In genomic region chr15:38652998-38653397, GRCh38 we compare ENCODE assay signal across 12 cellular contexts.
DNase-seq lines count a peak whose midpoint lies in the region; ATAC-seq and TF ChIP-seq lines count a peak whose summit lies in the region.
"Had no signal": no experiment of that assay in that cellular context is flagged by ENCODE, and none has a peak within 500 bp of the region (broad histone marks: within the 10 kb centered on the region; RNA-seq: fewer than 3 reads in every experiment).

No MANE protein-coding gene starts in this region.

- H3K27ac ChIP-seq in CD4-positive, alpha-beta memory T cell (ENCODE audit: low read depth, low read length), result peak overlapping the region; percentile 59
- no peak overlapping the region for H3K27ac ChIP-seq in PC-3 (ENCODE audit: low read length)
- H3K27ac ChIP-seq: cardiac muscle cell, GM23248, SK-N-MC had no signal

- intact Hi-C loops in CD4-positive, alpha-beta memory T cell (cut with micrococcal nuclease), result loop anchor here (1.0 to 2.0 kb wide), 4 partner anchors 12 to 42 kb away; no protein-coding TSS in a partner anchor
- intact Hi-C loops in PC-3 (cut with micrococcal nuclease), result no loop called here

- H3K4me2 ChIP-seq in PC-3 (ENCODE audit: low read length), result no peak overlapping the region
- H3K4me2 ChIP-seq: smooth muscle cell had no signal

- peak overlapping the region; percentile 93 to 98 (median 96) for H3K27ac Mint-ChIP-seq in CD4-positive, alpha-beta memory T cell
- H3K27ac Mint-ChIP-seq in T-helper 1 cell treated with Interleukin-12 subunit alpha and Interleukin-12 subunit beta and Interleukin-4 antibody, amounts not matched to agents 30 μg/mL and 1 μg/mL, for 36 hours, result peak overlapping the region; percentile 98
- peak overlapping the region; percentile 79 to 99 (median 97) for H3K27ac Mint-ChIP-seq in naive thymus-derived CD8-positive, alpha-beta T cell

- peak overlapping the region; percentile 82 to 91 (median 86) for H3K4me3 Mint-ChIP-seq in CD4-positive, alpha-beta memory T cell
- H3K4me3 Mint-ChIP-seq in T-helper 1 cell treated with Interleukin-12 subunit alpha and Interleukin-12 subunit beta and Interleukin-4 antibody, amounts not matched to agents 30 μg/mL and 1 μg/mL, for 36 hours, result peak overlapping the region; percentile 79
- peak overlapping the region; percentile 67 to 87 (median 77) for H3K4me3 Mint-ChIP-seq in naive thymus-derived CD8-positive, alpha-beta T cell

- CTCF ChIA-PET in CD4-positive, alpha-beta memory T cell (lab: Charles Lee; ENCODE audit: partially characterized antibody), result interaction anchor here (0.6 to 19.7 kb wide), 30 partner anchors 10 to 180 kb away, joined by 3 to 451 read pairs (median 5); partner anchors contain the start of gene RASGRP1
- CTCF ChIA-PET in PC-3 (lab: Charles Lee), result interaction anchor here (1.0 kb wide), 1 partner anchor 37 kb away, joined by 3 read pairs; no protein-coding TSS in a partner anchor

- no peak overlapping the region for H3K9ac ChIP-seq in PC-3 (ENCODE audit: low read length)
- H3K9ac ChIP-seq: GM23248 had no signal

- POLR2A ChIA-PET in CD4-positive, alpha-beta memory T cell (lab: Charles Lee; ENCODE audit: partially characterized antibody), result interaction anchor here (0.6 to 19.4 kb wide), 24 partner anchors 11 to 399 kb away, joined by 3 to 520 read pairs (median 9); partner anchors contain the start of genes FAM98B and RASGRP1
- POLR2A ChIA-PET in naive thymus-derived CD8-positive, alpha-beta T cell (lab: Charles Lee), result interaction anchor here (0.6 to 10.0 kb wide), 19 partner anchors 8 to 199 kb away, joined by 3 to 269 read pairs (median 5); partner anchors contain the start of genes FAM98B and RASGRP1
- POLR2A ChIA-PET in PC-3 (lab: Charles Lee; ENCODE audit: unreplicated experiment), result no interaction called here

- peaks cover 61 to 83% (median 70%) of the 10 kb centered on the region in 4 donors for H3K4me1 Mint-ChIP-seq in CD4-positive, alpha-beta memory T cell
- peaks cover 65% of the 10 kb centered on the region for H3K4me1 Mint-ChIP-seq in T-helper 1 cell treated with Interleukin-12 subunit alpha and Interleukin-12 subunit beta and Interleukin-4 antibody, amounts not matched to agents 30 μg/mL and 1 μg/mL, for 36 hours (ENCODE audit: low read depth)
- H3K4me1 Mint-ChIP-seq in naive thymus-derived CD8-positive, alpha-beta T cell, result peaks cover 31 to 83% (median 76%) of the 10 kb centered on the region in 4 donors

- no peaks in the 10 kb centered on the region for H3K27me3 ChIP-seq in CD4-positive, alpha-beta memory T cell (ENCODE audit: insufficient read depth, low read length)
- peaks cover 68% of the 10 kb centered on the region for H3K27me3 ChIP-seq in PC-3 (ENCODE audit: low read length)
- H3K27me3 ChIP-seq: cardiac muscle cell had no signal

- H4K20me1 ChIP-seq in PC-3 (ENCODE audit: low read length), result no peaks in the 10 kb centered on the region

- no peaks in the 10 kb centered on the region for H3K36me3 ChIP-seq in CD4-positive, alpha-beta memory T cell (ENCODE audit: insufficient read depth, low read length)
- no peaks in the 10 kb centered on the region for H3K36me3 ChIP-seq in PC-3 (ENCODE audit: low read depth, low read length)
- H3K36me3 ChIP-seq: cardiac muscle cell had no signal

- H3K79me2 ChIP-seq in PC-3 (ENCODE audit: low read length), result no peaks in the 10 kb centered on the region

- ATAC-seq in naive thymus-derived CD8-positive, alpha-beta T cell, result peak; percentile 81 to 82
- ATAC-seq in PC-3, result no peak

- no peaks in the 10 kb centered on the region for H3K9me2 ChIP-seq in PC-3 (replicated peaks; ENCODE audit: low read length)

- no peaks in the 10 kb centered on the region for H3K36me3 Mint-ChIP-seq in CD4-positive, alpha-beta memory T cell
- H3K36me3 Mint-ChIP-seq in T-helper 1 cell treated with Interleukin-12 subunit alpha and Interleukin-12 subunit beta and Interleukin-4 antibody, amounts not matched to agents 30 μg/mL and 1 μg/mL, for 36 hours (ENCODE audit: low read depth), result peaks cover 27% of the 10 kb centered on the region
- H3K36me3 Mint-ChIP-seq in naive thymus-derived CD8-positive, alpha-beta T cell, result no peaks in the 10 kb centered on the region

- BruUV-seq in PC-3 (replicated peaks; lab: Mats Ljungman, UMichigan), result no TSS peak

- no peaks in the 10 kb centered on the region for H3K27me3 Mint-ChIP-seq in CD4-positive, alpha-beta memory T cell
- no peaks in the 10 kb centered on the region for H3K27me3 Mint-ChIP-seq in T-helper 1 cell treated with Interleukin-12 subunit alpha and Interleukin-12 subunit beta and Interleukin-4 antibody, amounts not matched to agents 30 μg/mL and 1 μg/mL, for 36 hours (ENCODE audit: low read depth)
- H3K27me3 Mint-ChIP-seq in naive thymus-derived CD8-positive, alpha-beta T cell, result no peaks in the 10 kb centered on the region

- H3K4me3 ChIP-seq in CD4-positive, alpha-beta memory T cell (ENCODE audit: low read length in 2 of 2), result peak overlapping the region; percentile 11 to 37
- H3K4me3 ChIP-seq in PC-3 (ENCODE audit: low read length), result no peak overlapping the region
- H3K4me3 ChIP-seq: cardiac muscle cell, GM23248, SK-N-MC, smooth muscle cell had no signal

- H3F3A ChIP-seq in PC-3 (ENCODE audit: low read length, unreplicated experiment), result no peaks in the 10 kb centered on the region

- no peaks in the 10 kb centered on the region for H3K9me3 ChIP-seq in CD4-positive, alpha-beta memory T cell (ENCODE audit: control insufficient read depth in 1 of 2, low read length in 2 of 2)
- no peaks in the 10 kb centered on the region for H3K9me3 ChIP-seq in PC-3 (ENCODE audit: low read length)

- TF ChIP-seq CTCF in PC-3 (conservative IDR thresholded peaks at IDR 0.05; ENCODE audit: low read depth, low read length), result no peak

- peaks cover 87% of the 10 kb centered on the region for H3K4me1 ChIP-seq in CD4-positive, alpha-beta memory T cell (ENCODE audit: insufficient read depth, low read length)
- no peaks in the 10 kb centered on the region for H3K4me1 ChIP-seq in PC-3 (ENCODE audit: insufficient read depth, low read length)

- DNase-seq in CD4-positive, alpha-beta memory T cell, result peak; percentile 91 to 94 (median 91)
- DNase-seq in activated T-cell treated with anti-CD3 and anti-CD28 coated beads, Interleukin-2, amount 50 U/mL, for 48 hours, result peak; percentile 68
- peak; percentile 38 to 95 (median 84) for DNase-seq in naive thymus-derived CD8-positive, alpha-beta T cell
- DNase-seq in PC-3 (no peak), MV-4-11 (lab: John Stamatoyannopoulos, UW) (no peak), DMS114 treated with DMSO at 0.1 percent for 48 hours (lab: John Stamatoyannopoulos, UW; ENCODE audit: unreplicated experiment) (no peak), SK-N-DZ (ENCODE audit: low spot score) (no peak)
- DNase-seq: GM23248 had no signal

- peaks cover 0 to 3% (median 0%) of the 10 kb centered on the region in 8 donors for H3K9me3 Mint-ChIP-seq in CD4-positive, alpha-beta memory T cell
- H3K9me3 Mint-ChIP-seq in T-helper 1 cell treated with Interleukin-12 subunit alpha and Interleukin-12 subunit beta and Interleukin-4 antibody, amounts not matched to agents 30 μg/mL and 1 μg/mL, for 36 hours, result peaks cover 5% of the 10 kb centered on the region
- H3K9me3 Mint-ChIP-seq in naive thymus-derived CD8-positive, alpha-beta T cell, result peaks cover 0 to 3% (median 0%) of the 10 kb centered on the region in 9 donors

- no peak overlapping the region for H2AFZ ChIP-seq in PC-3 (ENCODE audit: low read length)
- H2AFZ ChIP-seq: GM23248 had no signal

Comparison
In these comparisons a context has a peak if more than half of its experiments do, and no peak if none do; other contexts are left out.
1. DNase-seq: peak in CD4-positive, alpha-beta memory T cell (5 of 5), activated T-cell treated with anti-CD3 and anti-CD28 coated beads, Interleukin-2, amount 50 U/mL, for 48 hours (2 of 2) and naive thymus-derived CD8-positive, alpha-beta T cell (10 of 10); none in PC-3 (single experiment), MV-4-11 (single experiment), DMS114 treated with DMSO at 0.1 percent for 48 hours (single experiment) and SK-N-DZ (single experiment).
2. Peak in every context shown above with its lines, with median percentiles within 50 percentile points of each other: H3K27ac Mint-ChIP-seq and H3K4me3 Mint-ChIP-seq.